ENCODE assay signal across 11 cellular contexts in the genomic region with DNA sequence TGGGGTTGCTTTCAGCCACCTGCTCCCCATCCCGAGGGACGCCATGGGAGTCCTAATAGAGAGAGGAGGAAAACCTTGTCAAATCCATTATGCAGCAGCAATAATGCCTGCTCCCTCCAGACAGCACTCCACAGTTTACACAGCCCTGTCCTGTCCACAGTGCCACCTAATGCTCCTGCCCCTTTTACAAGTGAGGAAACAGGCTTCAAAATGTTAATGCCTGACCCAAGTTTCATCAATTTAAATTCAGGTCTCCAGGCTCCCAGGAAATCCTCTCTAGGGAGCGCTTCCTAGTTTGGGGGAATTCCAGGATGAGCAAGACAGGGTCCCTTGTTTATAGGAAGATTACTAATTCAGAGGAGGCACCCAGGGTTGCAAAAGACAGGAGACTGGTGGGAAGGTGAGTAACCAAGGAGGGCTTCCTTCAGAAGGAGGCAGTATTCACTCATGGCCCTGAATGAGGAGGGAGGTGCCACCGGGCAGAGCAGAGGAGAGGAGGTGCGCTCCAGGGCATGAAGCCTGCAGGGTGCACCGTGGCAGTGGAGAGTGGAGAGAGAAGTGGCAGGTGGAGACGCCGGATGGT. TPM values are rescaled to one million over a fixed set of nuclear protein-coding genes. Genes with fewer than 3 reads are reported as not detected.
A peak's percentile ranks its signal among the peaks of the same experiment; 100 is the strongest.
DNase-seq lines count a peak whose midpoint lies in the region; ATAC-seq and TF ChIP-seq lines count a peak whose summit lies in the region.
"Had no signal": no experiment of that assay in that cellular context is flagged by ENCODE, and none has a peak within 500 bp of the region (broad histone marks: within the 10 kb centered on the region; RNA-seq: fewer than 3 reads in every experiment).

No MANE protein-coding gene starts in this region.

- in situ Hi-C loops in Caki2 (cut with HindIII; ENCODE audit: low pct_unique_long_range_greater_than_20kb, low sequenced_read_pairs), result no loop called here

- H3K27ac Mint-ChIP-seq in brain, result peak overlapping the region; percentile 79 to 95 (median 94)
- H3K27ac Mint-ChIP-seq in nephron, result no peak overlapping the region
- H3K27ac Mint-ChIP-seq: activated naive CD4-positive, alpha-beta T cell treated with anti-CD3 and anti-CD28 coated beads, Interleukin-2, amount 50 U/mL, for 24 hours had no signal

- no peak overlapping the region for H3K9ac ChIP-seq in HUES6 (ENCODE audit: low read length)

- TF ChIP-seq CTCF in brain (conservative IDR thresholded peaks at IDR 0.05), result no peak
- no peak for TF ChIP-seq CTCF in nephron (IDR thresholded peaks at IDR 0.05; ENCODE audit: unreplicated experiment in 3 of 3)
- no peak for TF ChIP-seq CTCF in GM10248 (IDR thresholded peaks at IDR 0.05; ENCODE audit: control extremely low read depth, extremely low read depth, low read depth, missing control alignments)
- no peak for TF ChIP-seq CTCF in sigmoid colon (IDR thresholded peaks at IDR 0.05)

- peaks cover 44% of the 10 kb centered on the region for H3K36me3 Mint-ChIP-seq in brain
- peaks cover 48% of the 10 kb centered on the region for H3K36me3 Mint-ChIP-seq in nephron (ENCODE audit: low read depth)

- H3K4me1 Mint-ChIP-seq in brain, result peaks cover 47% of the 10 kb centered on the region
- peaks cover 36% of the 10 kb centered on the region for H3K4me1 Mint-ChIP-seq in nephron

- H3K27me3 ChIP-seq in HUES6 (ENCODE audit: control insufficient read depth, insufficient read depth, low read length), result no peaks in the 10 kb centered on the region
- peaks cover 10 to 22% (median 10%) of the 10 kb centered on the region in 3 donors for H3K27me3 ChIP-seq in sigmoid colon

- H3K4me3 ChIP-seq in HUES6 (ENCODE audit: low read depth, low read length) (peak overlapping the region; percentile 86), sigmoid colon (no peak overlapping the region)

- no peak overlapping the region for H3K27ac ChIP-seq in HUES6 (ENCODE audit: low read depth, low read length)
- no peak overlapping the region for H3K27ac ChIP-seq in sigmoid colon

- no peak for TF ChIP-seq EP300 in sigmoid colon (IDR thresholded peaks at IDR 0.05)

- H3K27me3 Mint-ChIP-seq in brain (peaks cover 4% of the 10 kb centered on the region), nephron (ENCODE audit: low read depth) (peaks cover 8% of the 10 kb centered on the region)
- H3K27me3 Mint-ChIP-seq: memory B cell had no signal

- POLR2A ChIA-PET in GM10248 (lab: Yijun Ruan, JAX), result no interaction called here

- WGBS in sigmoid colon, 2 donors, result 58 to 61% methylated on average over 8 of the region's 8 CpGs

- ATAC-seq in HG03378 (IDR thresholded peaks at IDR 0.05; ENCODE audit: unreplicated experiment), result no peak

- CTCF ChIA-PET in GM10248 (lab: Yijun Ruan, JAX), result interaction anchor here (1.3 to 1.9 kb wide), 2 partner anchors 10 to 26 kb away, joined by 4 to 5 read pairs; no protein-coding TSS in a partner anchor

- H3K9me3 ChIP-seq in HUES6 (ENCODE audit: control insufficient read depth, insufficient read depth, low read depth, low read length) (no peaks in the 10 kb centered on the region), sigmoid colon (no peaks in the 10 kb centered on the region)

- H3K4me1 ChIP-seq in HUES6 (ENCODE audit: control insufficient read depth, insufficient read depth, low read length) (peaks cover 16% of the 10 kb centered on the region; the same call in 1 of the 2 replicates), sigmoid colon (peaks cover 0 to 21% (median 18%) of the 10 kb centered on the region in 4 donors)

- DNase-seq in Caki2 (ENCODE audit: low read depth), result peak; percentile 69
- DNase-seq in GM10248 (ENCODE audit: extremely low spot score), result no peak
- DNase-seq in sigmoid colon, result no peak
- no peak for DNase-seq in NCI-H510A treated with DMSO at 0.1 percent for 48 hours (lab: John Stamatoyannopoulos, UW)

- H3K9me3 Mint-ChIP-seq in brain (peaks cover 0 to 2% (median 0%) of the 10 kb centered on the region in 5 experiments), nephron (no peaks in the 10 kb centered on the region)
- H3K9me3 Mint-ChIP-seq: activated naive CD4-positive, alpha-beta T cell treated with anti-CD3 and anti-CD28 coated beads, Interleukin-2, amount 50 U/mL, for 24 hours; memory B cell had no signal

- intact Hi-C loops in sigmoid colon (cut with DNase I), result no loop called here

- peak overlapping the region; percentile 92 to 99 (median 96) for H3K4me3 Mint-ChIP-seq in brain
- peak overlapping the region; percentile 93 to 94 (median 93) for H3K4me3 Mint-ChIP-seq in nephron

- TF ChIP-seq POLR2A in sigmoid colon (IDR thresholded peaks at IDR 0.05), result no peak

- peaks cover 44% of the 10 kb centered on the region for H3K36me3 ChIP-seq in HUES6 (ENCODE audit: control insufficient read depth, insufficient read depth, low read length)
- H3K36me3 ChIP-seq in sigmoid colon, result peaks cover 16 to 29% (median 22%) of the 10 kb centered on the region in 4 donors

RNA-seq across cellular contexts. Expression of a gene that starts 1.5 kb away (rescaled TPM):
- total RNA-seq in Caki2 (2014; rRNA removed; shearing (Covaris generic); ENCODE audit: low replicate concordance), result 33.6 and 36.7 TPM in 2 replicates
- polyA plus RNA-seq in brain (ENCODE audit: insufficient read depth, low read depth, low replicate concordance) (113 TPM), sigmoid colon (1 to 10 TPM in 2 of 3 donors, under 1 TPM in 1; 0.60 to 8.5 (median 2.3) TPM)
- total RNA-seq in sigmoid colon, result 10 to 100 TPM in 1 of 4 donors, 1 to 10 TPM in 2, under 1 TPM in 1; 0.49 to 17.4 (median 2.9) TPM

RNA-seq across cellular contexts. Expression of a gene that starts 11.8 kb away (rescaled TPM):
- total RNA-seq in Caki2 (2014; rRNA removed; shearing (Covaris generic); ENCODE audit: low replicate concordance), result 10.2 and 18.2 TPM in 2 replicates
- polyA plus RNA-seq in brain (ENCODE audit: insufficient read depth, low read depth, low replicate concordance) (69.7 TPM), sigmoid colon (10 to 100 TPM; 16.2 to 57.7 (median 17.3) TPM)
- total RNA-seq in sigmoid colon, result 100 to 1,000 TPM in 2 of 4 donors, 10 to 100 TPM in 2; 86.2 to 115 (median 98.4) TPM

RNA-seq across cellular contexts. Expression of a gene that starts 19.4 kb away (rescaled TPM):
- 51.1 and 79.3 TPM in 2 replicates for total RNA-seq in Caki2 (2014; rRNA removed; shearing (Covaris generic); ENCODE audit: low replicate concordance)
- polyA plus RNA-seq in brain (ENCODE audit: insufficient read depth, low read depth, low replicate concordance) (200 TPM), sigmoid colon (10 to 100 TPM; 41.2 to 92.3 (median 42.0) TPM)
- total RNA-seq in sigmoid colon, result 10 to 100 TPM; 37.1 to 52.5 (median 38.9) TPM

RNA-seq across cellular contexts. Expression of a gene that starts 26.2 kb away (rescaled TPM):
- total RNA-seq in Caki2 (2014; rRNA removed; shearing (Covaris generic); ENCODE audit: low replicate concordance), result not detected in 2 replicates
- polyA plus RNA-seq in brain (ENCODE audit: insufficient read depth, low read depth, low replicate concordance) (11.9 TPM), sigmoid colon (10 to 100 TPM; 13.8 to 32.0 (median 21.3) TPM)
- total RNA-seq in sigmoid colon, result 10 to 100 TPM; 12.8 to 43.9 (median 28.6) TPM
- total RNA-seq: NCI-H460 had no signal

RNA-seq across cellular contexts. Expression of a gene that starts 45.7 kb away (rescaled TPM):
- not detected in 2 replicates for total RNA-seq in Caki2 (2014; rRNA removed; shearing (Covaris generic); ENCODE audit: low replicate concordance)
- polyA plus RNA-seq in brain (ENCODE audit: insufficient read depth, low read depth, low replicate concordance) (0.63 TPM), sigmoid colon (10 to 100 TPM in 1 of 3 donors, under 1 TPM in 2; under 0.01 to 14.1 (median 0.23) TPM)
- 1 to 10 TPM in 2 of 4 donors, under 1 TPM in 1, not detected in 1; 0.81 to 1.9 (median 1.2) TPM for total RNA-seq in sigmoid colon
- total RNA-seq: NCI-H460 had no signal

Comparison
In these comparisons a context has a peak if more than half of its experiments do, and no peak if none do; other contexts are left out.
1. H3K27ac Mint-ChIP-seq: peak in brain (5 of 5); none in nephron (0 of 3).